ENCODE assay signal across 9 cellular contexts in the genomic region with DNA sequence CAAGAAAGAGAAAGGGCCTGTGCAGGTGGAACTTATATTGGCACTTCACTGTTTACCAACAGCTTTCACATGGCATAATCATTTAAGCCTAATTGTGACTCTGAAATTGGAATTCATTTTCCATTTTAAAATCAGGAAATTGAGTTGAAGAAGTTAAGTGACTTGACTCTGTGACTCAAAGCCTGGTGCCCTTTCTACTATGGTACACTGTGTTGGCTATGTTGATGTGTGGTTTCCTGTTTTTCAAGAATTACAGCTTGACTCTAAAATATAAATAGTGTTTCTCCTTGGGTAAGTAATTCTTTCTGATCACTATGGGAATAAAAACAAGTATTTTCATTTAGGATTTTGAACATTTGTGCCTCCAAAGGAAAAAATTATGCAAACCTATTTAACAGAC. TPM values are rescaled to one million over a fixed set of nuclear protein-coding genes. Genes with fewer than 3 reads are reported as not detected.
A peak's percentile ranks its signal among the peaks of the same experiment; 100 is the strongest.
DNase-seq lines count a peak whose midpoint lies in the region; ATAC-seq and TF ChIP-seq lines count a peak whose summit lies in the region.
"Had no signal": no experiment of that assay in that cellular context is flagged by ENCODE, and none has a peak within 500 bp of the region (broad histone marks: within the 10 kb centered on the region; RNA-seq: fewer than 3 reads in every experiment).

No MANE protein-coding gene starts in this region.

- H3K27ac ChIP-seq in right atrium auricular region (peak overlapping the region; percentile 43 to 59), lower lobe of right lung (peak overlapping the region; percentile 61)

- ATAC-seq in Right ventricle myocardium superior (ENCODE audit: poor library complexity) = no peak
- ATAC-seq in activated naive CD8-positive, alpha-beta T cell treated with anti-CD3 and anti-CD28 coated beads, Interleukin-2, amount 10 ng/mL, durations not matched to agents 7 days and 5 days (ENCODE audit: low read depth) = no peak
- ATAC-seq in lower lobe of right lung = no peak
- ATAC-seq in GM18511 (IDR thresholded peaks at IDR 0.05; ENCODE audit: unreplicated experiment) = no peak

- intact Hi-C loops in Right ventricle myocardium superior (cut with DNase I) (loop anchor here (5.0 kb wide), 1 partner anchor 68 kb away; no protein-coding TSS in a partner anchor), lower lobe of right lung (cut with DNase I) (no loop called here)

- H3K27ac Mint-ChIP-seq in activated naive CD8-positive, alpha-beta T cell treated with anti-CD3 and anti-CD28 coated beads, Interleukin-2, amount 10 ng/mL, durations not matched to agents 7 days and 5 days = peak overlapping the region; percentile 50

- POLR2A ChIA-PET in activated naive CD8-positive, alpha-beta T cell treated with anti-CD3 and anti-CD28 coated beads, Interleukin-2, amount 10 ng/mL, durations not matched to agents 7 days and 5 days (lab: Charles Lee) = interaction anchor here (0.6 to 2.5 kb wide), 4 partner anchors 12 to 102 kb away, joined by 3 to 24 read pairs (median 4); no protein-coding TSS in a partner anchor

- no peaks in the 10 kb centered on the region for H3K27me3 Mint-ChIP-seq in activated naive CD8-positive, alpha-beta T cell treated with anti-CD3 and anti-CD28 coated beads, Interleukin-2, amount 10 ng/mL, durations not matched to agents 7 days and 5 days

- TF ChIP-seq CTCF in right atrium auricular region (IDR thresholded peaks at IDR 0.05) (no peak), lower lobe of right lung (IDR thresholded peaks at IDR 0.05) (no peak)

- peak overlapping the region; percentile 33 for H3K4me3 Mint-ChIP-seq in activated naive CD8-positive, alpha-beta T cell treated with anti-CD3 and anti-CD28 coated beads, Interleukin-2, amount 10 ng/mL, durations not matched to agents 7 days and 5 days

- peaks cover 34% of the 10 kb centered on the region for H3K4me1 Mint-ChIP-seq in activated naive CD8-positive, alpha-beta T cell treated with anti-CD3 and anti-CD28 coated beads, Interleukin-2, amount 10 ng/mL, durations not matched to agents 7 days and 5 days

- no peak overlapping the region for H3K4me3 ChIP-seq in right atrium auricular region
- H3K4me3 ChIP-seq in lower lobe of right lung = peak overlapping the region; percentile 9

- H3K4me1 ChIP-seq in right atrium auricular region (peaks cover 0 to 62% of the 10 kb centered on the region in 2 donors), lower lobe of right lung (peaks cover 57% of the 10 kb centered on the region)

- H3K27me3 ChIP-seq in right atrium auricular region (no peaks in the 10 kb centered on the region), lower lobe of right lung (ENCODE audit: low read depth) (no peaks in the 10 kb centered on the region)

- no peaks in the 10 kb centered on the region for H3K9me3 ChIP-seq in right atrium auricular region
- H3K9me3 ChIP-seq in lower lobe of right lung = no peaks in the 10 kb centered on the region

- peaks cover 3% of the 10 kb centered on the region for H3K36me3 Mint-ChIP-seq in activated naive CD8-positive, alpha-beta T cell treated with anti-CD3 and anti-CD28 coated beads, Interleukin-2, amount 10 ng/mL, durations not matched to agents 7 days and 5 days

- DNase-seq in right atrium auricular region (ENCODE audit: low spot score) = no peak
- DNase-seq in Right ventricle myocardium superior = no peak
- DNase-seq in activated naive CD8-positive, alpha-beta T cell treated with anti-CD3 and anti-CD28 coated beads, Interleukin-2, amount 10 ng/mL, durations not matched to agents 7 days and 5 days = no peak
- DNase-seq in lower lobe of right lung = no peak
- DNase-seq in effector CD8-positive, alpha-beta T cell (lab: John Stamatoyannopoulos, UW) = no peak
- no peak for DNase-seq in NCI-H82 (lab: John Stamatoyannopoulos, UW)
- DNase-seq in activated CD4-positive, CD25-positive, alpha-beta regulatory T cell treated with anti-CD3 and anti-CD28 coated beads, Interleukin-2, amount 50 U/mL, for 72 hours = no peak
- DNase-seq: amniotic stem cell had no signal

- no peaks in the 10 kb centered on the region for H3K9me3 Mint-ChIP-seq in activated naive CD8-positive, alpha-beta T cell treated with anti-CD3 and anti-CD28 coated beads, Interleukin-2, amount 10 ng/mL, durations not matched to agents 7 days and 5 days

- H3K36me3 ChIP-seq in right atrium auricular region (no peaks in the 10 kb centered on the region), lower lobe of right lung (no peaks in the 10 kb centered on the region)

RNA-seq across cellular contexts. Expression of gene AFF1, which starts 4.3 kb away (rescaled TPM):
- total RNA-seq in right atrium auricular region (10 to 100 TPM; 59.2 to 73.5 TPM), Right ventricle myocardium superior (60.5 TPM), lower lobe of right lung (90.6 TPM)
- 10 to 100 TPM; 57.1 to 62.5 TPM for total RNA-seq in activated naive CD8-positive, alpha-beta T cell treated with anti-CD3 and anti-CD28 coated beads, Interleukin-2, amount 10 ng/mL, durations not matched to agents 7 days and 5 days

RNA-seq across cellular contexts. Expression of gene C4orf36, which starts 46.9 kb away (rescaled TPM):
- total RNA-seq in right atrium auricular region (not detected), Right ventricle myocardium superior (0.59 TPM), lower lobe of right lung (1.6 TPM)
- under 1 TPM in 1 of 2 experiments, not detected in 1; 0.44 TPM for total RNA-seq in activated naive CD8-positive, alpha-beta T cell treated with anti-CD3 and anti-CD28 coated beads, Interleukin-2, amount 10 ng/mL, durations not matched to agents 7 days and 5 days
